Comparison of ENCODE assay signal across 28 cellular contexts in genomic region chr16:82240111-82240510, GRCh38.
"Had no signal": no experiment of that assay in that cellular context is flagged by ENCODE, and none has a peak within 500 bp of the region (broad histone marks: within the 10 kb centered on the region; RNA-seq: fewer than 3 reads in every experiment).

No MANE protein-coding gene starts in this region.

- H3K36me3 ChIP-seq: heart left ventricle, ovary, thoracic aorta, vagina had no signal

- H3K27ac ChIP-seq: heart left ventricle, ovary, thoracic aorta, vagina, VCaP had no signal

- H3K4me1 Mint-ChIP-seq: nephron; stimulated activated effector memory CD8-positive, alpha-beta T cell treated with anti-CD3 and anti-CD28 coated beads, Interleukin-12 subunit alpha, Interleukin-12 subunit beta, amount 100 ng/mL, for 72 hours had no signal

- H3K4me3 Mint-ChIP-seq: activated naive CD8-positive, alpha-beta T cell; nephron; stimulated activated effector memory CD8-positive, alpha-beta T cell treated with anti-CD3 and anti-CD28 coated beads, Interleukin-12 subunit alpha, Interleukin-12 subunit beta, amount 100 ng/mL, for 72 hours; stimulated activated naive CD8-positive, alpha-beta T cell treated with anti-CD3 and anti-CD28 coated beads, Interleukin-15, Interleukin-2, amounts not matched to agents 100 ng/mL and 50 ng/mL, for 24 hours; T-helper 1 cell treated with Interleukin-12 subunit alpha and Interleukin-12 subunit beta and Interleukin-4 antibody, amounts not matched to agents 30 μg/mL and 1 μg/mL, for 36 hours; type B pancreatic cell had no signal

- H3K36me3 Mint-ChIP-seq: activated naive CD8-positive, alpha-beta T cell; stimulated activated effector memory CD8-positive, alpha-beta T cell treated with anti-CD3 and anti-CD28 coated beads, Interleukin-12 subunit alpha, Interleukin-12 subunit beta, amount 100 ng/mL, for 72 hours; type B pancreatic cell had no signal

- H3K9me3 Mint-ChIP-seq: T-helper 1 cell treated with Interleukin-12 subunit alpha and Interleukin-12 subunit beta and Interleukin-4 antibody, amounts not matched to agents 30 μg/mL and 1 μg/mL, for 36 hours had no signal

- ATAC-seq: esophagus mucosa; heart left ventricle; left cardiac atrium; left ventricle myocardium superior; sciatic nerve; stimulated activated effector memory CD8-positive, alpha-beta T cell treated with anti-CD3 and anti-CD28 coated beads, Interleukin-12 subunit alpha, Interleukin-12 subunit beta, amount 100 ng/mL, for 72 hours had no signal

- DNase-seq: activated CD4-positive, alpha-beta T cell treated with anti-CD3 and anti-CD28 coated beads for 4 hours; activated CD4-positive, alpha-beta T cell treated with anti-CD3 and anti-CD28 coated beads, Interleukin-2, amount 50 U/mL, for 48 hours; activated CD8-positive, alpha-beta memory T cell treated with anti-CD3 and anti-CD28 coated beads for 24 hours; activated effector memory CD4-positive, alpha-beta T cell treated with Interleukin-2 at 50 U/mL for 16 hours; activated naive CD4-positive, alpha-beta T cell treated with Interleukin-2 at 50 U/mL for 16 hours; anterior cingulate cortex; central memory CD4-positive, alpha-beta T cell; heart left ventricle; hypothalamus; left cardiac atrium; left ventricle myocardium superior; ovary; retina; small intestine; stimulated activated CD4-positive, alpha-beta T cell treated with anti-CD3 and anti-CD28 coated beads, Interleukin-4, amount 100 ng/mL, for 24 hours; T-helper 9 cell had no signal

- H3K4me3 ChIP-seq: heart left ventricle, ovary, thoracic aorta, vagina had no signal

- H3K4me1 ChIP-seq: heart left ventricle, vagina had no signal

- H3K9me3 ChIP-seq: ovary, thoracic aorta, vagina had no signal

- H3K27ac Mint-ChIP-seq: activated naive CD8-positive, alpha-beta T cell; nephron; progenitor cell of endocrine pancreas; stimulated activated effector memory CD8-positive, alpha-beta T cell treated with anti-CD3 and anti-CD28 coated beads, Interleukin-12 subunit alpha, Interleukin-12 subunit beta, amount 100 ng/mL, for 72 hours; stimulated activated naive CD8-positive, alpha-beta T cell treated with anti-CD3 and anti-CD28 coated beads, Interleukin-15, Interleukin-2, amounts not matched to agents 100 ng/mL and 50 ng/mL, for 24 hours; T-helper 1 cell treated with Interleukin-12 subunit alpha and Interleukin-12 subunit beta and Interleukin-4 antibody, amounts not matched to agents 30 μg/mL and 1 μg/mL, for 36 hours; type B pancreatic cell had no signal

- H3K27me3 ChIP-seq: ovary, vagina had no signal
